Comparison of ENCODE assay signal across 8 cellular contexts in genomic region chr20:44683263-44684046, GRCh38. TPM values are rescaled to one million over a fixed set of nuclear protein-coding genes. Genes with fewer than 3 reads are reported as not detected.
DNase-seq lines count a peak whose midpoint lies in the region; ATAC-seq and TF ChIP-seq lines count a peak whose summit lies in the region.

No MANE protein-coding gene starts in this region.

- H3K4me1 ChIP-seq in KMS-11 (ENCODE audit: low read depth, poor library complexity, severe bottlenecking): peaks cover 23% of the 10 kb centered on the region

- peak; percentile 88 for ATAC-seq in activated naive CD8-positive, alpha-beta T cell treated with anti-CD3 and anti-CD28 coated beads, Interleukin-2, amount 10 ng/mL, durations not matched to agents 7 days and 5 days (ENCODE audit: low read depth)
- ATAC-seq in HG02884 (IDR thresholded peaks at IDR 0.05; ENCODE audit: unreplicated experiment): no peak
- ATAC-seq in GM19463 (IDR thresholded peaks at IDR 0.05; ENCODE audit: unreplicated experiment): no peak

- H3K9me3 Mint-ChIP-seq in activated naive CD8-positive, alpha-beta T cell treated with anti-CD3 and anti-CD28 coated beads, Interleukin-2, amount 10 ng/mL, durations not matched to agents 7 days and 5 days: no peaks in the 10 kb centered on the region

- H3K36me3 ChIP-seq in KMS-11 (ENCODE audit: insufficient read depth): no peaks in the 10 kb centered on the region

- no peak overlapping the region for H3K4me3 Mint-ChIP-seq in activated naive CD8-positive, alpha-beta T cell treated with anti-CD3 and anti-CD28 coated beads, Interleukin-2, amount 10 ng/mL, durations not matched to agents 7 days and 5 days

- H3K79me2 ChIP-seq in KMS-11 (ENCODE audit: insufficient read depth, low read depth): no peaks in the 10 kb centered on the region

- TF ChIP-seq CTCF in GM12874 (IDR thresholded peaks at IDR 0.05; ENCODE audit: insufficient read depth, low read depth, low read length) (peak; percentile 78), KMS-11 (conservative IDR thresholded peaks at IDR 0.05; ENCODE audit: low read depth, low read length) (peak; percentile 69)

- no peaks in the 10 kb centered on the region for H4K20me1 ChIP-seq in KMS-11 (ENCODE audit: insufficient read depth)

- no peak overlapping the region for H3K4me3 ChIP-seq in KMS-11 (IDR thresholded peaks at IDR 0.05; ENCODE audit: insufficient read depth, low read depth, low read length)

- peaks cover 8% of the 10 kb centered on the region for H3K4me1 Mint-ChIP-seq in activated naive CD8-positive, alpha-beta T cell treated with anti-CD3 and anti-CD28 coated beads, Interleukin-2, amount 10 ng/mL, durations not matched to agents 7 days and 5 days

- H3K27ac Mint-ChIP-seq in activated naive CD8-positive, alpha-beta T cell treated with anti-CD3 and anti-CD28 coated beads, Interleukin-2, amount 10 ng/mL, durations not matched to agents 7 days and 5 days: no peak overlapping the region

- H3K4me2 ChIP-seq in KMS-11: no peak overlapping the region

- H3K27ac ChIP-seq in KMS-11: no peak overlapping the region

- H3K27me3 ChIP-seq in KMS-11 (ENCODE audit: insufficient read depth, low read depth): peaks cover 6% of the 10 kb centered on the region; the same call in 1 of the 2 replicates

- no peak overlapping the region for H3K9ac ChIP-seq in KMS-11

- peak; percentile 74 for DNase-seq in SK-MEL-5 (ENCODE audit: low read depth, low spot score)
- DNase-seq in activated naive CD8-positive, alpha-beta T cell treated with anti-CD3 and anti-CD28 coated beads, Interleukin-2, amount 10 ng/mL, durations not matched to agents 7 days and 5 days: peak; percentile 66
- DNase-seq in iris pigment epithelial cell (ENCODE audit: low read depth): peak; percentile 50
- peak; percentile 4 to 37 (median 32) for DNase-seq in stimulated activated CD4-positive, alpha-beta T cell treated with anti-CD3 and anti-CD28 coated beads, TNF-alpha, amount 100 ng/mL, for 48 hours (ENCODE audit: low read depth in 3 of 3)

- H3K27me3 Mint-ChIP-seq in activated naive CD8-positive, alpha-beta T cell treated with anti-CD3 and anti-CD28 coated beads, Interleukin-2, amount 10 ng/mL, durations not matched to agents 7 days and 5 days: peaks cover 3% of the 10 kb centered on the region

- in situ Hi-C loops in SK-MEL-5 (cut with HindIII; ENCODE audit: low pct_unique_long_range_greater_than_20kb, low sequenced_read_pairs): no loop called here

- no peak overlapping the region for H2AFZ ChIP-seq in KMS-11 (ENCODE audit: low read depth)

- no peaks in the 10 kb centered on the region for H3K36me3 Mint-ChIP-seq in activated naive CD8-positive, alpha-beta T cell treated with anti-CD3 and anti-CD28 coated beads, Interleukin-2, amount 10 ng/mL, durations not matched to agents 7 days and 5 days

- POLR2A ChIA-PET in activated naive CD8-positive, alpha-beta T cell treated with anti-CD3 and anti-CD28 coated beads, Interleukin-2, amount 10 ng/mL, durations not matched to agents 7 days and 5 days (lab: Charles Lee): interaction anchor here (0.5 to 3.3 kb wide), 5 partner anchors 15 to 73 kb away, joined by 3 to 31 read pairs (median 5); partner anchors contain the start of gene ADA

RNA-seq across cellular contexts. Expression of gene CCN5, which starts 31.7 kb away (rescaled TPM):
- total RNA-seq in SK-MEL-5 (2014; rRNA removed; shearing (Covaris generic)): 0.45 and 0.85 TPM in 2 replicates
- 0.23 and 2.2 TPM in 2 replicates for polyA plus RNA-seq in SK-MEL-5 (2015; cell fraction: cytosol; rRNA removed)
- 0.26 and 2.0 TPM in 2 replicates for polyA plus RNA-seq in SK-MEL-5 (2015; cell fraction: nucleus; rRNA removed)
- not detected for total RNA-seq in activated naive CD8-positive, alpha-beta T cell treated with anti-CD3 and anti-CD28 coated beads, Interleukin-2, amount 10 ng/mL, durations not matched to agents 7 days and 5 days

RNA-seq across cellular contexts. Expression of gene ADA, which starts 32.0 kb away (rescaled TPM):
- total RNA-seq in SK-MEL-5 (2014; rRNA removed; shearing (Covaris generic)): 12.4 and 13.2 TPM in 2 replicates
- 37.2 and 39.2 TPM in 2 replicates for polyA plus RNA-seq in SK-MEL-5 (2015; cell fraction: cytosol; rRNA removed)
- polyA plus RNA-seq in SK-MEL-5 (2015; cell fraction: nucleus; rRNA removed): 74.2 and 81.6 TPM in 2 replicates
- total RNA-seq in activated naive CD8-positive, alpha-beta T cell treated with anti-CD3 and anti-CD28 coated beads, Interleukin-2, amount 10 ng/mL, durations not matched to agents 7 days and 5 days: 10 to 100 TPM; 90.4 to 98.8 TPM
